Comparison of ENCODE assay signal across 8 cellular contexts in the genomic region with DNA sequence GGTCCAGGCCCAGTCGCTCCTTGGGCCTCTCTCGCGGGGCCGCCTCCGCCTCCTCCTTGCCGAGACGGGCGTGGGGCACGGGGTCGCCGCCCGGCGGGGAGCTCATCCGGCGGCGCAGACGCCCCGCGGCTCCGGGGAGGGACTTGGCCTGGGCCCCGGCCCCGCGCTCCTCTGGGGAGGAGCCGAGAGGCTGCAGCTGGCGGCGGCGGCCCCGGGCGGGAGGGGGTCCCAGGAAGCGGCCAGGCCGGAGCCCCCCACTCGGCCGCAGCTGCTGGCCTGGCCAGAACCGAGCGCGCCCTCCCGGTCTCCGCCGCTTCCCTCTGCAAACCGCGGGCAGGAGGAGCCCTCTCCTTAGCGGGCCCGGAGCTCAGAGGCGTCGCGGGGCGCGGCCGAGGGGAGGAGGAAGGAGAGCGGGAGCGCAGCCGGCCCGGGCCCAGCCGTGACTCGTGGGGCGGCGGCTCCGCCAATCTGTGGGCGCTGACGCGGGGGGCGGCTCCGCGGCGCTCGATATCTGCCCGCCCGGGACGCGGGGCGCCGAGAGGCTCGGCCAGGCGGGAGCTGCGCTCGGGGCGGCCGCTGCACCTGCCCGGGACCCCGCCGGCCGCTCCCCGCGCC. TPM values are rescaled to one million over a fixed set of nuclear protein-coding genes. Genes with fewer than 3 reads are reported as not detected.
DNase-seq lines count a peak whose midpoint lies in the region; ATAC-seq and TF ChIP-seq lines count a peak whose summit lies in the region.

A gene (plus strand): TSS at position 537 of the 615 bp plus-strand sequence. CDS start 629 bp downstream, outside the sequence.

- no peaks in the 10 kb centered on the region for H3K4me1 ChIP-seq in cardiac muscle cell (ENCODE audit: low read depth)
- no peaks in the 10 kb centered on the region for H3K4me1 ChIP-seq in thymus (ENCODE audit: control insufficient read depth, insufficient read depth, low read length)

- H3K9me3 ChIP-seq in cardiac muscle cell (ENCODE audit: low read depth): no peaks in the 10 kb centered on the region
- H3K9me3 ChIP-seq in thymus (ENCODE audit: control insufficient read depth): peaks cover under 1% of the 10 kb centered on the region

- peak within 1 kb of the TSS; percentile 41 for H3K4me3 ChIP-seq in cardiac muscle cell
- peak within 1 kb of the TSS; percentile 48 for H3K4me3 ChIP-seq in thymus (ENCODE audit: low read length)

- H3K27me3 ChIP-seq in cardiac muscle cell (peaks cover 15% of the 10 kb centered on the region), thymus (ENCODE audit: control insufficient read depth, insufficient read depth) (peaks cover 49% of the 10 kb centered on the region)

- CTCF ChIA-PET in RWPE1 (lab: Yijun Ruan, JAX): no interaction called here

- under 1% methylated on average over 84 of the region's 84 CpGs for WGBS in thymus

- POLR2A ChIA-PET in RWPE1 (lab: Yijun Ruan, JAX; ENCODE audit: low non-redundant PET): interaction anchor here (0.5 to 1.2 kb wide), 8 partner anchors 12 to 112 kb away, joined by 3 to 5 read pairs (median 3); no protein-coding TSS in a partner anchor

- DNase-seq in NCI-H1436 (lab: John Stamatoyannopoulos, UW): peak; percentile 28
- DNase-seq in NCI-H1436 treated with DMSO at 0.1 percent for 48 hours (lab: John Stamatoyannopoulos, UW): no peak
- DNase-seq in RWPE1 (ENCODE audit: low spot score): peak; percentile 90
- peak; percentile 66 for DNase-seq in amniotic stem cell (lab: John Stamatoyannopoulos, UW)
- DNase-seq in cardiac muscle cell (ENCODE audit: low read depth in 1 of 2, low spot score in 1 of 2): peak; percentile 91 to 92
- peak in 55 of 56 donors; percentile 35 to 97 (median 84) for DNase-seq in nucleus accumbens (lab: John Stamatoyannopoulos, UW)

- ATAC-seq in GM21515 (IDR thresholded peaks at IDR 0.05; ENCODE audit: unreplicated experiment): no peak

- TF ChIP-seq CTCF in RWPE1 (conservative IDR thresholded peaks at IDR 0.05; ENCODE audit: low read depth): no peak
- TF ChIP-seq CTCF in cardiac muscle cell (IDR thresholded peaks at IDR 0.05; ENCODE audit: low read depth, low read length): no peak

- peak within 1 kb of the TSS; percentile 91 for H3K27ac ChIP-seq in RWPE1
- no peak within 1 kb of the TSS for H3K27ac ChIP-seq in cardiac muscle cell
- H3K27ac ChIP-seq in thymus (ENCODE audit: low read depth): peak within 1 kb of the TSS; percentile 46

- no peaks in the 10 kb centered on the region for H3K36me3 ChIP-seq in cardiac muscle cell
- H3K36me3 ChIP-seq in thymus (ENCODE audit: control insufficient read depth, insufficient read depth): no peaks in the 10 kb centered on the region

RNA-seq across cellular contexts. Expression of the gene that starts here (rescaled TPM):
- 15.0 and 15.7 TPM in 2 replicates for total RNA-seq in cardiac muscle cell
- 3.6 and 4.9 TPM in 2 replicates for polyA plus RNA-seq in cardiac muscle cell
- 16.5 TPM for polyA plus RNA-seq in thymus
